In genomic region chr7:44044315-44045225, GRCh38 we compare ENCODE assay signal across 8 cellular contexts. TPM values are rescaled to one million over a fixed set of nuclear protein-coding genes. Genes with fewer than 3 reads are reported as not detected.
DNase-seq lines count a peak whose midpoint lies in the region; ATAC-seq and TF ChIP-seq lines count a peak whose summit lies in the region.

Gene DBNL, plus strand, starts transcription at chr7:44044702. Its CDS starts 36 bp downstream, at chr7:44044738.

- no peaks in the 10 kb centered on the region for H3K36me3 ChIP-seq in prostate gland

- H3K27me3 ChIP-seq in prostate gland (replicated peaks; ENCODE audit: insufficient read depth) = no peaks in the 10 kb centered on the region

- H3K4me3 ChIP-seq in GM12865 (ENCODE audit: low read depth, low read length) = peak within 1 kb of the TSS; percentile 81
- H3K4me3 ChIP-seq in prostate gland = peak within 1 kb of the TSS; percentile 83 to 84

- ATAC-seq in HG02623 (IDR thresholded peaks at IDR 0.05; ENCODE audit: unreplicated experiment) = peak; percentile 61
- ATAC-seq in left cardiac atrium = peak; percentile 91 to 94

- peaks cover 13% of the 10 kb centered on the region for H3K4me1 ChIP-seq in prostate gland (replicated peaks)

- TF ChIP-seq POLR2A in prostate gland (IDR thresholded peaks at IDR 0.05) = peak; percentile 82

- intact Hi-C loops in T-helper 1 cell treated with Interleukin-12 subunit alpha and Interleukin-12 subunit beta and Interleukin-4 antibody, amounts not matched to agents 30 ng/mL and 1 ng/mL, for 36 hours (cut with micrococcal nuclease) = loop anchor here (1.0 kb wide), 2 partner anchors 38 to 102 kb away; partner anchors contain the start of gene POLM
- intact Hi-C loops in left cardiac atrium (cut with DNase I) (no loop called here), prostate gland (cut with DNase I) (no loop called here)

- no peaks in the 10 kb centered on the region for H3K9me3 ChIP-seq in prostate gland

- DNase-seq in GM12865 (ENCODE audit: low read depth) = peak; percentile 93
- peak; percentile 77 for DNase-seq in NCI-H1105 treated with DMSO at 0.1 percent for 48 hours (lab: John Stamatoyannopoulos, UW)
- peak; percentile 89 for DNase-seq in amniotic stem cell (lab: John Stamatoyannopoulos, UW)
- peak; percentile 97 for DNase-seq in left cardiac atrium
- peak; percentile 92 for DNase-seq in prostate gland (ENCODE audit: low spot score)
- DNase-seq in ureter (ENCODE audit: low spot score) = peak; percentile 96

- TF ChIP-seq CTCF in GM12865 (IDR thresholded peaks at IDR 0.05; ENCODE audit: insufficient read depth, low read depth, low read length, missing control alignments) (no peak), prostate gland (IDR thresholded peaks at IDR 0.05) (peak in 1 of 4 experiments; percentile 33)

- 0% methylated on average over 45 of the region's 74 CpGs for WGBS in prostate gland

- H3K27ac ChIP-seq in prostate gland = peak within 1 kb of the TSS; percentile 66 to 73

RNA-seq across cellular contexts. Expression of gene DBNL, which starts in this region (rescaled TPM):
- 161 and 165 TPM in 2 replicates for total RNA-seq in T-helper 1 cell treated with Interleukin-12 subunit alpha and Interleukin-12 subunit beta and Interleukin-4 antibody, amounts not matched to agents 30 ng/mL and 1 ng/mL, for 36 hours
- total RNA-seq in left cardiac atrium (10 to 100 TPM; 42.1 to 48.7 TPM), prostate gland (100 to 1,000 TPM; 118 to 120 TPM), ureter (107 TPM)

Comparison
In these comparisons a context has a peak if more than half of its experiments do, and no peak if none do; other contexts are left out.
1. Peak in every context shown above with its lines: DNase-seq, ATAC-seq, H3K4me3 ChIP-seq and H3K27ac ChIP-seq.